ENCODE assay signal across 22 cellular contexts in genomic region chr4:57410331-57411052, GRCh38.
DNase-seq lines count a peak whose midpoint lies in the region; ATAC-seq and TF ChIP-seq lines count a peak whose summit lies in the region.
"Had no signal": no experiment of that assay in that cellular context is flagged by ENCODE, and none has a peak within 500 bp of the region (broad histone marks: within the 10 kb centered on the region; RNA-seq: fewer than 3 reads in every experiment).

No MANE protein-coding gene starts in this region.

- H3K4me1 ChIP-seq in heart left ventricle, result peaks cover 0 to 3% (median 0%) of the 10 kb centered on the region in 12 donors

- no peaks in the 10 kb centered on the region for H3K9me3 ChIP-seq in heart left ventricle
- H3K9me3 ChIP-seq: HAP-1, MG63 had no signal

- H3K36me3 Mint-ChIP-seq in activated CD4-positive, alpha-beta T cell treated with anti-CD3 and anti-CD28 coated beads, Interleukin-2, amount 10 ng/mL, durations not matched to agents 24 days and 14 days (ENCODE audit: low read depth), result no peaks in the 10 kb centered on the region
- H3K36me3 Mint-ChIP-seq: CD4-positive, alpha-beta memory T cell had no signal

- H3K27ac ChIP-seq in heart left ventricle, result peak overlapping the region in 4 of 12 donors; percentile 34 to 78 (median 44)
- H3K27ac ChIP-seq: epithelial cell of prostate had no signal

- DNase-seq in Right ventricle myocardium inferior (ENCODE audit: missing footprints) (no peak), cardiac septum (ENCODE audit: low spot score) (no peak), heart left ventricle (peak in 1 of 5 donors; percentile 10), occipital lobe (lab: John Stamatoyannopoulos, UW) (peak; percentile 6), DMS53 (lab: John Stamatoyannopoulos, UW) (no peak)
- DNase-seq in activated CD8-positive, alpha-beta memory T cell treated with anti-CD3 and anti-CD28 coated beads, Interleukin-2, amount 50 U/mL, for 48 hours, result no peak
- no peak for DNase-seq in activated CD4-positive, alpha-beta T cell treated with anti-CD3 and anti-CD28 coated beads, Interleukin-2, amount 10 ng/mL, durations not matched to agents 24 days and 14 days
- DNase-seq: 8988T; activated CD4-positive, alpha-beta T cell treated with anti-CD3 and anti-CD28 coated beads, Interleukin-2, amount 50 U/mL, for 4 hours; activated naive CD8-positive, alpha-beta T cell treated with anti-CD3 and anti-CD28 coated beads, Interleukin-2, amount 50 U/mL, for 24 hours; activated T-cell treated with anti-CD3 and anti-CD28 coated beads, Interleukin-2, amount 50 U/mL, for 48 hours; CD4-positive, alpha-beta memory T cell; left colon; MG63; NCI-H1930; NCI-H510A treated with DMSO at 0.1 percent for 48 hours; OCI-M1; stimulated activated CD4-positive, alpha-beta T cell treated with anti-CD3 and anti-CD28 coated beads, Interleukin-15, amount 100 ng/mL, for 24 hours had no signal

- H3K4me1 Mint-ChIP-seq in activated CD4-positive, alpha-beta T cell treated with anti-CD3 and anti-CD28 coated beads, Interleukin-2, amount 10 ng/mL, durations not matched to agents 24 days and 14 days, result no peaks in the 10 kb centered on the region
- H3K4me1 Mint-ChIP-seq: activated naive CD8-positive, alpha-beta T cell treated with anti-CD3 and anti-CD28 coated beads, Interleukin-2, amount 50 U/mL, for 24 hours; CD4-positive, alpha-beta memory T cell had no signal

- no peaks in the 10 kb centered on the region for H3K27me3 Mint-ChIP-seq in activated CD4-positive, alpha-beta T cell treated with anti-CD3 and anti-CD28 coated beads, Interleukin-2, amount 10 ng/mL, durations not matched to agents 24 days and 14 days
- H3K27me3 Mint-ChIP-seq: activated naive CD8-positive, alpha-beta T cell treated with anti-CD3 and anti-CD28 coated beads, Interleukin-2, amount 50 U/mL, for 24 hours; progenitor cell of endocrine pancreas had no signal

- no peak overlapping the region for H3K4me3 ChIP-seq in heart left ventricle
- H3K4me3 ChIP-seq: HAP-1, MG63 had no signal

- TF ChIP-seq CTCF in heart left ventricle (IDR thresholded peaks at IDR 0.05), result no peak

- H3K36me3 ChIP-seq in heart left ventricle, result no peaks in the 10 kb centered on the region
- H3K36me3 ChIP-seq: HAP-1, MG63 had no signal

- 55 to 62% (median 59%) methylated on average over 5 of the region's 5 CpGs for whole genome bisulfite sequencing in heart left ventricle, 4 donors

- no peak overlapping the region for H3K4me3 Mint-ChIP-seq in activated CD4-positive, alpha-beta T cell treated with anti-CD3 and anti-CD28 coated beads, Interleukin-2, amount 10 ng/mL, durations not matched to agents 24 days and 14 days
- H3K4me3 Mint-ChIP-seq: activated naive CD8-positive, alpha-beta T cell treated with anti-CD3 and anti-CD28 coated beads, Interleukin-2, amount 50 U/mL, for 24 hours; CD4-positive, alpha-beta memory T cell had no signal

- ATAC-seq in Right ventricle myocardium inferior (peak; percentile 82), heart left ventricle (peak; percentile 58 to 83 (median 74)), GM21526 (IDR thresholded peaks at IDR 0.05; ENCODE audit: low FRiP score, unreplicated experiment) (no peak)
- ATAC-seq: activated naive CD8-positive, alpha-beta T cell treated with anti-CD3 and anti-CD28 coated beads, Interleukin-2, amount 50 U/mL, for 24 hours; left colon had no signal

- intact Hi-C loops in Right ventricle myocardium inferior (cut with DNase I), result no loop called here
- intact Hi-C loops in cardiac septum (cut with DNase I), result no loop called here
- intact Hi-C loops in heart left ventricle (cut with DNase I), result no loop called here
- intact Hi-C loops in activated CD4-positive, alpha-beta T cell treated with anti-CD3 and anti-CD28 coated beads, Interleukin-2, amount 10 ng/mL, durations not matched to agents 24 days and 14 days (cut with micrococcal nuclease), result no loop called here

- H3K27ac Mint-ChIP-seq in activated CD4-positive, alpha-beta T cell treated with anti-CD3 and anti-CD28 coated beads, Interleukin-2, amount 10 ng/mL, durations not matched to agents 24 days and 14 days, result no peak overlapping the region
- H3K27ac Mint-ChIP-seq: activated naive CD8-positive, alpha-beta T cell treated with anti-CD3 and anti-CD28 coated beads, Interleukin-2, amount 50 U/mL, for 24 hours; CD4-positive, alpha-beta memory T cell; progenitor cell of endocrine pancreas had no signal

- no peak for TF ChIP-seq POLR2A in heart left ventricle (IDR thresholded peaks at IDR 0.05)

- H3K27me3 ChIP-seq in heart left ventricle, result no peaks in the 10 kb centered on the region
- H3K27me3 ChIP-seq: MG63 had no signal

- H3K9me3 Mint-ChIP-seq in activated CD4-positive, alpha-beta T cell treated with anti-CD3 and anti-CD28 coated beads, Interleukin-2, amount 10 ng/mL, durations not matched to agents 24 days and 14 days, result no peaks in the 10 kb centered on the region
- H3K9me3 Mint-ChIP-seq: activated naive CD8-positive, alpha-beta T cell treated with anti-CD3 and anti-CD28 coated beads, Interleukin-2, amount 50 U/mL, for 24 hours had no signal
